Comparison of ENCODE assay signal across 8 cellular contexts in genomic region chr12:57001448-57001906, GRCh38. TPM values are rescaled to one million over a fixed set of nuclear protein-coding genes. Genes with fewer than 3 reads are reported as not detected.
DNase-seq lines count a peak whose midpoint lies in the region; ATAC-seq, FAIRE-seq and TF ChIP-seq lines count a peak whose summit lies in the region.

No MANE protein-coding gene starts in this region.

- H3K36me3 Mint-ChIP-seq in activated T-cell treated with anti-CD3 and anti-CD28 coated beads, Interleukin-2, amount 50 U/mL, for 24 hours (ENCODE audit: low read depth), result peaks cover 89% of the 10 kb centered on the region

- no peaks in the 10 kb centered on the region for H3K9me3 Mint-ChIP-seq in activated T-cell treated with anti-CD3 and anti-CD28 coated beads, Interleukin-2, amount 50 U/mL, for 24 hours

- POLR2A ChIA-PET in A549 (lab: Yijun Ruan, JAX), result interaction anchor here (0.5 kb wide), 1 partner anchor 146 kb away, joined by 3 read pairs; no protein-coding TSS in a partner anchor

- CTCF ChIA-PET in A549 (lab: Yijun Ruan, JAX), result interaction anchor here (0.6 to 10.1 kb wide), 37 partner anchors 9 to 363 kb away, joined by 3 to 161 read pairs (median 3); partner anchors contain the start of gene TAC3

- peak overlapping the region; percentile 24 for H3K4me2 ChIP-seq in A549
- no peak overlapping the region for H3K4me2 ChIP-seq in OCI-LY1 (ENCODE audit: low read length)
- no peak overlapping the region for H3K4me2 ChIP-seq in parathyroid adenoma (ENCODE audit: low read length)

- no peak overlapping the region for H2AFZ ChIP-seq in OCI-LY1 (ENCODE audit: low read length)
- H2AFZ ChIP-seq in parathyroid adenoma, result no peak overlapping the region

- H3K9me3 ChIP-seq in A549 (no peaks in the 10 kb centered on the region), OCI-LY1 (ENCODE audit: low read length) (no peaks in the 10 kb centered on the region), parathyroid adenoma (ENCODE audit: control insufficient read depth, low read length) (no peaks in the 10 kb centered on the region)

- no peaks in the 10 kb centered on the region for H3K9me2 ChIP-seq in OCI-LY1 (ENCODE audit: low read depth, low read length)

- H3K27me3 Mint-ChIP-seq in activated T-cell treated with anti-CD3 and anti-CD28 coated beads, Interleukin-2, amount 50 U/mL, for 24 hours, result no peaks in the 10 kb centered on the region

- peak; percentile 74 to 84 for TF ChIP-seq RAD21 in A549 (conservative IDR thresholded peaks at IDR 0.05 in 1 of 2, IDR thresholded peaks at IDR 0.05 in 1 of 2)

- peak overlapping the region; percentile 52 for H3K27ac Mint-ChIP-seq in activated T-cell treated with anti-CD3 and anti-CD28 coated beads, Interleukin-2, amount 50 U/mL, for 24 hours

- H3K79me2 ChIP-seq in OCI-LY1 (ENCODE audit: insufficient read depth, low read length) (0 out of 2 replicates have a peak, but pooled peaks cover 6% of the 10 kb centered on the region), parathyroid adenoma (peaks cover 5% of the 10 kb centered on the region)

- FAIRE-seq in A549 (lab: Jason Lieb, UNC), result no peak

- H3K27ac ChIP-seq in A549 (no peak overlapping the region), OCI-LY1 (ENCODE audit: low read depth, low read length, poor library complexity, severe bottlenecking) (no peak overlapping the region), parathyroid adenoma (no peak overlapping the region)

- peak; percentile 40 to 82; a peak in 3 of 6 replicates for ATAC-seq in A549
- no peak for ATAC-seq in GM21786 (IDR thresholded peaks at IDR 0.05; ENCODE audit: unreplicated experiment)

- H3K36me3 ChIP-seq in OCI-LY1 (ENCODE audit: insufficient read depth, low read length) (peaks cover 49% of the 10 kb centered on the region), parathyroid adenoma (ENCODE audit: control insufficient read depth, insufficient read depth, low read length) (no peaks in the 10 kb centered on the region)

- H3K4me3 ChIP-seq in A549 (no peak overlapping the region), GM12875 (ENCODE audit: low read depth, low read length) (no peak overlapping the region), OCI-LY1 (ENCODE audit: low read depth, low read length, poor library complexity, severe bottlenecking) (no peak overlapping the region), parathyroid adenoma (ENCODE audit: low read depth, low read length) (no peak overlapping the region)

- no peaks in the 10 kb centered on the region for H3F3A ChIP-seq in OCI-LY1 (ENCODE audit: insufficient read depth, low read length)

- peak overlapping the region; percentile 37 for H3K4me3 Mint-ChIP-seq in activated T-cell treated with anti-CD3 and anti-CD28 coated beads, Interleukin-2, amount 50 U/mL, for 24 hours

- H3K27me3 ChIP-seq in OCI-LY1 (ENCODE audit: insufficient read depth, low read length) (no peaks in the 10 kb centered on the region), parathyroid adenoma (ENCODE audit: control insufficient read depth, insufficient read depth, low read length) (no peaks in the 10 kb centered on the region)

- peak; percentile 79 for TF ChIP-seq CTCF in A549 (IDR thresholded peaks at IDR 0.05)
- TF ChIP-seq CTCF in GM12875 (IDR thresholded peaks at IDR 0.05; ENCODE audit: borderline replicate concordance, insufficient read depth, low read depth, low read length), result peak; percentile 84
- peak; percentile 83 for TF ChIP-seq CTCF in OCI-LY1 (IDR thresholded peaks at IDR 0.05; ENCODE audit: low read length)
- TF ChIP-seq CTCF in parathyroid adenoma (IDR thresholded peaks at IDR 0.05), result peak; percentile 67

- no peak for TF ChIP-seq POLR2A in A549 (IDR thresholded peaks at IDR 0.05; ENCODE audit: low read length)

- WGBS in A549 (ENCODE audit: missing lambda C conversion rate), result 33% methylated on average over 13 of the region's 13 CpGs

- peaks cover 75% of the 10 kb centered on the region for H3K4me1 Mint-ChIP-seq in activated T-cell treated with anti-CD3 and anti-CD28 coated beads, Interleukin-2, amount 50 U/mL, for 24 hours (ENCODE audit: low read depth)

- H4K20me1 ChIP-seq in OCI-LY1 (ENCODE audit: insufficient read depth, low read length), result no peaks in the 10 kb centered on the region

- DNase-seq in A549 (ENCODE audit: low read depth in 1 of 2, low spot score in 1 of 2), result peak; percentile 75 to 84
- DNase-seq in activated T-cell treated with anti-CD3 and anti-CD28 coated beads, Interleukin-2, amount 50 U/mL, for 24 hours, result peak; percentile 77
- DNase-seq in fibroblast of the conjunctiva (ENCODE audit: low read depth), result peak; percentile 30
- DNase-seq in ureter (ENCODE audit: low spot score), result peak; percentile 61

- H3K4me1 ChIP-seq in A549, result peaks cover 20% of the 10 kb centered on the region
- peaks cover 12% of the 10 kb centered on the region for H3K4me1 ChIP-seq in OCI-LY1 (ENCODE audit: insufficient read depth, low read length, severe bottlenecking)
- H3K4me1 ChIP-seq in parathyroid adenoma, result peaks cover 20% of the 10 kb centered on the region

- TF ChIP-seq EP300 in A549 (IDR thresholded peaks at IDR 0.05), result no peak

- H3K9ac ChIP-seq in OCI-LY1 (ENCODE audit: low read length), result no peak overlapping the region
- H3K9ac ChIP-seq in parathyroid adenoma, result no peak overlapping the region

TF ChIP-seq in A549, 52 proteins besides CTCF, POLR2A, EP300 and RAD21:
- no peak for TF ChIP-seq ZNF302 (CRISPR knock-in tag; IDR thresholded peaks at IDR 0.05)
- no peak for TF ChIP-seq ZC3H11A (IDR thresholded peaks at IDR 0.05)
- TF ChIP-seq POLR2AphosphoS2 (conservative IDR thresholded peaks at IDR 0.05; ENCODE audit: low read length), result no peak
- peak; percentile 71 for TF ChIP-seq SMC3 (IDR thresholded peaks at IDR 0.05)
- no peak for TF ChIP-seq EHMT2 (IDR thresholded peaks at IDR 0.05; ENCODE audit: low read depth)

RNA-seq across cellular contexts. Expression of gene ZBTB39, which starts 4.9 kb away (rescaled TPM):
- polyA plus RNA-seq in A549 (2011; rRNA removed) (9.5 and 9.8 TPM in 2 replicates), A549 (2017; fragmentation: RNase III; extraction: RNeasy Plus Mini Kit Qiagen cat#74134 plus additional on column Dnase treatment) (4.3 to 4.7 TPM (median 4.5 TPM) in 3 replicates)
- polyA plus RNA-seq in A549 (2012; cell fraction: cytosol; rRNA removed), result 4.6 and 5.2 TPM in 2 replicates
- polyA plus RNA-seq in A549 (2012; cell fraction: nucleus; rRNA removed), result 4.3 and 5.4 TPM in 2 replicates
- polyA minus RNA-seq in A549 (2011; rRNA and poly(A)+ RNA removed), result 17.6 and 21.0 TPM in 2 replicates
- total RNA-seq in ureter, result 7.5 TPM

RNA-seq across cellular contexts. Expression of gene TAC3, which starts 14.9 kb away (rescaled TPM):
- 0.16 and 0.26 TPM in 2 replicates for polyA plus RNA-seq in A549 (2011; rRNA removed)
- 0.05 TPM in 1 of 2 replicates, not detected in the other for polyA plus RNA-seq in A549 (2012; cell fraction: cytosol; rRNA removed)
- polyA plus RNA-seq in A549 (2012; cell fraction: nucleus; rRNA removed), result 0.34 and 0.76 TPM in 2 replicates
- polyA plus RNA-seq in A549 (2017; fragmentation: RNase III; extraction: RNeasy Plus Mini Kit Qiagen cat#74134 plus additional on column Dnase treatment), result not detected in 3 replicates
- 0.66 TPM in 1 of 2 replicates, not detected in the other for polyA minus RNA-seq in A549 (2011; rRNA and poly(A)+ RNA removed)
- not detected for total RNA-seq in ureter

RNA-seq across cellular contexts. Expression of gene RDH16, which starts 44.1 kb away (rescaled TPM):
- polyA plus RNA-seq in A549 (2011; rRNA removed), result 0.21 and 0.22 TPM in 2 replicates
- polyA plus RNA-seq in A549 (2012; cell fraction: cytosol; rRNA removed), result 0.05 and 0.07 TPM in 2 replicates
- 0.43 and 0.59 TPM in 2 replicates for polyA plus RNA-seq in A549 (2012; cell fraction: nucleus; rRNA removed)
- 0.06 to 0.09 TPM (median 0.08 TPM) in 3 replicates for polyA plus RNA-seq in A549 (2017; fragmentation: RNase III; extraction: RNeasy Plus Mini Kit Qiagen cat#74134 plus additional on column Dnase treatment)
- polyA minus RNA-seq in A549 (2011; rRNA and poly(A)+ RNA removed), result 0.29 TPM in 1 of 2 replicates, not detected in the other
- total RNA-seq in ureter, result 0.83 TPM

RNA-seq across cellular contexts. Expression of gene MYO1A, which starts 48.5 kb away (rescaled TPM):
- 1.9 and 3.1 TPM in 2 replicates for polyA plus RNA-seq in A549 (2011; rRNA removed)
- 0.13 and 0.17 TPM in 2 replicates for polyA plus RNA-seq in A549 (2012; cell fraction: cytosol; rRNA removed)
- 0.61 and 0.74 TPM in 2 replicates for polyA plus RNA-seq in A549 (2012; cell fraction: nucleus; rRNA removed)
- polyA plus RNA-seq in A549 (2017; fragmentation: RNase III; extraction: RNeasy Plus Mini Kit Qiagen cat#74134 plus additional on column Dnase treatment), result 0.17 to 0.67 TPM (median 0.50 TPM) in 3 replicates
- polyA minus RNA-seq in A549 (2011; rRNA and poly(A)+ RNA removed), result 4.8 and 5.6 TPM in 2 replicates
- 0.23 TPM for total RNA-seq in ureter
